12 cellular contexts compared by ENCODE assay signal in the genomic region with DNA sequence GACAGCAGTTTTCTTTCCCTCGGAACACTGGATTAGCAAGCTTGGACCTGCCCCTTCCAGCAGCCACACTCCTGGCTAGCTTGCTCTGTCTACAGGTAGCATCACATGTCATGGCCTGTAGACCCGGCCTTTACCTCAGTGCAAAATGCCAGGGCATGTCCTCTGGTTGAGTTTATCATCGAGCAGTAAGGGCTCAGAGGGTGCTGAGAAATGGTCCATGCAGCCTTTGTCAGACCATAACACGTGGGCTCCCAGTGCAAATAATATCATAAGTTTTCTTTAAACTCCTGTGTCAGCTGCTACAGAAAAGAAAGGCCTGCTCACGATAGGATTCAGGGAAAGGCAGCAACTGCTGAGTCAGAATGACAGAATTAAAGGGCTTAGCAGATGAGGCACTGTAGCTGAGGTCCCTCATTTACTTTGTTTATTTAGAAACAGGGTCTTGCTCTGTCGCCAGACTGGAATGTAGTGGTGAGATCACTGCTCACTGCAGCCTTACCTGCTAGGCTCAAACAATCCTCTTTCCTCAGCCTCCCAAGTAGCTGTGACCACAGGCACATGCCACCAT. TPM values are rescaled to one million over a fixed set of nuclear protein-coding genes. Genes with fewer than 3 reads are reported as not detected.
A peak's percentile ranks its signal among the peaks of the same experiment; 100 is the strongest.
DNase-seq lines count a peak whose midpoint lies in the region; ATAC-seq and TF ChIP-seq lines count a peak whose summit lies in the region.
"Had no signal": no experiment of that assay in that cellular context is flagged by ENCODE, and none has a peak within 500 bp of the region (broad histone marks: within the 10 kb centered on the region; RNA-seq: fewer than 3 reads in every experiment).

No MANE protein-coding gene starts in this region.

- TF ChIP-seq POLR2A in esophagus muscularis mucosa (IDR thresholded peaks at IDR 0.05; ENCODE audit: low read depth) = no peak

- 43% methylated on average over 4 of the region's 6 CpGs for WGBS in esophagus muscularis mucosa

- no peak overlapping the region for H3K4me3 Mint-ChIP-seq in progenitor cell of endocrine pancreas (ENCODE audit: low read depth)
- H3K4me3 Mint-ChIP-seq: activated naive CD4-positive, alpha-beta T cell treated with anti-CD3 and anti-CD28 coated beads for 36 hours had no signal

- intact Hi-C loops in esophagus muscularis mucosa (cut with DNase I) = no loop called here

- peak overlapping the region; percentile 27 to 44 (median 39) for H3K27ac ChIP-seq in esophagus muscularis mucosa (replicated peaks in 1 of 4)

- no peak overlapping the region for H3K4me3 ChIP-seq in esophagus muscularis mucosa

- peaks cover 12% of the 10 kb centered on the region for H3K4me1 Mint-ChIP-seq in progenitor cell of endocrine pancreas (ENCODE audit: low read depth)

- peak overlapping the region; percentile 59 for H3K27ac Mint-ChIP-seq in progenitor cell of endocrine pancreas
- H3K27ac Mint-ChIP-seq: activated naive CD4-positive, alpha-beta T cell treated with anti-CD3 and anti-CD28 coated beads for 36 hours had no signal

- no peaks in the 10 kb centered on the region for H3K9me3 ChIP-seq in esophagus muscularis mucosa

- peak; percentile 35 for DNase-seq in GM03348 (ENCODE audit: low spot score)
- DNase-seq in RKO (ENCODE audit: low spot score) = peak; percentile 27
- DNase-seq in esophagus muscularis mucosa (ENCODE audit: extremely low spot score) = no peak
- no peak for DNase-seq in progenitor cell of endocrine pancreas (ENCODE audit: low spot score, unreplicated experiment)
- DNase-seq in activated CD4-positive, alpha-beta T cell treated with anti-CD3 and anti-CD28 coated beads for 48 hours = no peak
- no peak for DNase-seq in activated CD8-positive, alpha-beta memory T cell treated with anti-CD3 and anti-CD28 coated beads, Interleukin-2, amount 50 U/mL, for 48 hours
- DNase-seq in HuH-7.5 (ENCODE audit: low spot score) = no peak
- DNase-seq: activated naive CD4-positive, alpha-beta T cell treated with anti-CD3 and anti-CD28 coated beads for 36 hours; NCI-H1436; small intestine; stimulated activated naive CD8-positive, alpha-beta T cell treated with anti-CD3 and anti-CD28 coated beads, Interleukin-15, Interleukin-2, amounts not matched to agents 100 U/mL and 50 U/mL, for 24 hours had no signal

- H3K36me3 Mint-ChIP-seq in progenitor cell of endocrine pancreas (ENCODE audit: insufficient read depth) = no peaks in the 10 kb centered on the region

- H3K36me3 ChIP-seq in esophagus muscularis mucosa = no peaks in the 10 kb centered on the region

- H3K4me1 ChIP-seq in esophagus muscularis mucosa = peaks cover 16 to 30% (median 26%) of the 10 kb centered on the region in 4 donors

- no peak for TF ChIP-seq CTCF in esophagus muscularis mucosa (IDR thresholded peaks at IDR 0.05)
- TF ChIP-seq CTCF in progenitor cell of endocrine pancreas (IDR thresholded peaks at IDR 0.05; ENCODE audit: unreplicated experiment) = no peak

- TF ChIP-seq EP300 in esophagus muscularis mucosa (IDR thresholded peaks at IDR 0.05) = no peak

- H3K27me3 ChIP-seq in esophagus muscularis mucosa = no peaks in the 10 kb centered on the region

- ATAC-seq in HG02588 (IDR thresholded peaks at IDR 0.05; ENCODE audit: unreplicated experiment) = no peak
- ATAC-seq: stimulated activated naive CD8-positive, alpha-beta T cell treated with anti-CD3 and anti-CD28 coated beads, Interleukin-15, Interleukin-2, amounts not matched to agents 100 U/mL and 50 U/mL, for 24 hours had no signal

- H3K27me3 Mint-ChIP-seq in progenitor cell of endocrine pancreas = peaks cover 3% of the 10 kb centered on the region

- no peaks in the 10 kb centered on the region for H3K9me3 Mint-ChIP-seq in progenitor cell of endocrine pancreas (ENCODE audit: low read depth)
- H3K9me3 Mint-ChIP-seq: activated naive CD4-positive, alpha-beta T cell treated with anti-CD3 and anti-CD28 coated beads for 36 hours had no signal

RNA-seq across cellular contexts. Expression of gene GNA13, which starts 8.0 kb away (rescaled TPM):
- total RNA-seq in esophagus muscularis mucosa (10 to 100 TPM; 54.2 to 79.6 (median 69.2) TPM), progenitor cell of endocrine pancreas (39.2 and 41.1 TPM in 2 replicates)

Comparison
In these comparisons a context has a peak if more than half of its experiments do, and no peak if none do; other contexts are left out.
1. DNase-seq: peak in GM03348 (single experiment) and RKO (single experiment); none in esophagus muscularis mucosa (single experiment), progenitor cell of endocrine pancreas (single experiment), activated CD4-positive, alpha-beta T cell treated with anti-CD3 and anti-CD28 coated beads for 48 hours (single experiment), activated CD8-positive, alpha-beta memory T cell treated with anti-CD3 and anti-CD28 coated beads, Interleukin-2, amount 50 U/mL, for 48 hours (single experiment) and HuH-7.5 (single experiment).